ENCODE assay signal across 8 cellular contexts in genomic region chr12:51048601-51049369, GRCh38. TPM values are rescaled to one million over a fixed set of nuclear protein-coding genes. Genes with fewer than 3 reads are reported as not detected.
A peak's percentile ranks its signal among the peaks of the same experiment; 100 is the strongest.
DNase-seq lines count a peak whose midpoint lies in the region; ATAC-seq and TF ChIP-seq lines count a peak whose summit lies in the region.

No MANE protein-coding gene starts in this region.

- H3K27me3 ChIP-seq in GM23248 (replicated peaks; ENCODE audit: insufficient read depth) (no peaks in the 10 kb centered on the region), endodermal cell (ENCODE audit: control insufficient read depth, insufficient read depth, low read length, poor library complexity, severe bottlenecking) (no peaks in the 10 kb centered on the region)

- in situ Hi-C loops in GM23248 (cut with MboI), result loop anchor here (10.0 kb wide), 1 partner anchor 296 kb away; the partner anchor contains the start of gene CELA1

- H2AFZ ChIP-seq in GM23248, result peak overlapping the region; percentile 83

- H3K27ac ChIP-seq in GM23248, result 0 out of 2 replicates have a peak overlapping the region, but pooled peaks have one; percentile 72
- H3K27ac ChIP-seq in RWPE1, result peak overlapping the region; percentile 89
- no peak overlapping the region for H3K27ac ChIP-seq in endodermal cell (ENCODE audit: low read depth, low read length)

- peak overlapping the region; percentile 83 for H3K4me2 ChIP-seq in GM23248 (ENCODE audit: unreplicated experiment)

- H3K4me3 ChIP-seq in GM23248 (peak overlapping the region; percentile 88), endodermal cell (ENCODE audit: low read length) (peak overlapping the region; percentile 93)

- H3K9me3 ChIP-seq in GM23248 (ENCODE audit: low read depth) (no peaks in the 10 kb centered on the region), endodermal cell (ENCODE audit: control insufficient read depth, low read length) (no peaks in the 10 kb centered on the region)

- H3K9me2 ChIP-seq in GM23248 (ENCODE audit: insufficient read depth), result no peaks in the 10 kb centered on the region

- CTCF ChIA-PET in RWPE1 (lab: Yijun Ruan, JAX), result interaction anchor here (0.5 kb wide), 2 partner anchors 24 to 1200 kb away, joined by 3 to 4 read pairs; no protein-coding TSS in a partner anchor

- H3K4me3 Mint-ChIP-seq in endodermal cell (peak overlapping the region; percentile 85), neural crest cell (peak overlapping the region; percentile 97)

- 27% methylated on average over 18 of the region's 18 CpGs for WGBS in GM23248 (ENCODE audit: low coverage in 1 of 2, low lambda C conversion rate in 2 of 2, missing lambda C conversion rate in 2 of 2), 2 experiments
- 46 to 52% methylated on average over 16 of the region's 18 CpGs for WGBS in endodermal cell (ENCODE audit: insufficient coverage in 1 of 2, insufficient read length in 1 of 2), 2 experiments

- peak overlapping the region; percentile 84 for H3K9ac ChIP-seq in GM23248
- peak overlapping the region; percentile 70 for H3K9ac ChIP-seq in endodermal cell (ENCODE audit: extremely low read depth, low read length, poor library complexity, severe bottlenecking)

- TF ChIP-seq CTCF in RWPE1 (conservative IDR thresholded peaks at IDR 0.05; ENCODE audit: low read depth) (no peak), endodermal cell (conservative IDR thresholded peaks at IDR 0.05) (no peak), neural crest cell (conservative IDR thresholded peaks at IDR 0.05) (no peak)

- H3F3A ChIP-seq in GM23248 (ENCODE audit: insufficient read depth), result peaks cover 5% of the 10 kb centered on the region; the same call in 1 of the 2 replicates

- ATAC-seq in GM21526 (IDR thresholded peaks at IDR 0.05; ENCODE audit: low FRiP score, unreplicated experiment), result no peak
- no peak for ATAC-seq in GM19023 (IDR thresholded peaks at IDR 0.05; ENCODE audit: unreplicated experiment)
- ATAC-seq in GM18907 (IDR thresholded peaks at IDR 0.05; ENCODE audit: unreplicated experiment), result no peak

- H3K27ac Mint-ChIP-seq in endodermal cell (peak overlapping the region; percentile 90), neural crest cell (ENCODE audit: unreplicated experiment) (peak overlapping the region; percentile 95)

- H3K36me3 ChIP-seq in GM23248 (ENCODE audit: low read depth) (peaks cover 7% of the 10 kb centered on the region), endodermal cell (ENCODE audit: control insufficient read depth, insufficient read depth, low read length) (peaks cover 16% of the 10 kb centered on the region)

- peak; percentile 38 for DNase-seq in GM23248
- DNase-seq in RWPE1 (ENCODE audit: low spot score), result no peak
- DNase-seq in endodermal cell, result peak; percentile 62
- no peak for DNase-seq in neural crest cell (ENCODE audit: low read depth, low spot score)
- DNase-seq in NCI-H2196 (lab: John Stamatoyannopoulos, UW; ENCODE audit: unreplicated experiment), result no peak

- H4K20me1 ChIP-seq in GM23248 (ENCODE audit: insufficient read depth), result no peaks in the 10 kb centered on the region

- POLR2A ChIA-PET in RWPE1 (lab: Yijun Ruan, JAX; ENCODE audit: low non-redundant PET), result interaction anchor here (0.6 to 1.5 kb wide), 2 partner anchors 11 to 191 kb away, joined by 4 to 11 read pairs; no protein-coding TSS in a partner anchor

- H3K36me3 Mint-ChIP-seq in endodermal cell (ENCODE audit: low read depth) (peaks cover 12% of the 10 kb centered on the region), neural crest cell (ENCODE audit: low read depth) (peaks cover 4% of the 10 kb centered on the region)

- peaks cover 31% of the 10 kb centered on the region for H3K79me2 ChIP-seq in GM23248 (ENCODE audit: insufficient read depth)

- peaks cover 10% of the 10 kb centered on the region for H3K4me1 Mint-ChIP-seq in endodermal cell
- peaks cover 32% of the 10 kb centered on the region for H3K4me1 Mint-ChIP-seq in neural crest cell

- H3K27me3 Mint-ChIP-seq in endodermal cell (ENCODE audit: insufficient read depth) (no peaks in the 10 kb centered on the region), neural crest cell (ENCODE audit: low read depth) (no peaks in the 10 kb centered on the region)

- H3K9me3 Mint-ChIP-seq in endodermal cell (no peaks in the 10 kb centered on the region), neural crest cell (no peaks in the 10 kb centered on the region)

- H3K4me1 ChIP-seq in GM23248 (ENCODE audit: insufficient read depth), result peaks cover 21% of the 10 kb centered on the region
- H3K4me1 ChIP-seq in endodermal cell (ENCODE audit: control insufficient read depth, insufficient read depth, low read length), result no peaks in the 10 kb centered on the region

RNA-seq across cellular contexts. Expression of gene LETMD1, which starts 0.7 kb away (rescaled TPM):
- total RNA-seq in GM23248 (2014; rRNA removed; shearing (Covaris generic)), result 29.8 and 67.5 TPM in 2 replicates
- polyA plus RNA-seq in GM23248 (2016; fragmentation: Nextera tagmentation; extraction: Ambion mirVana), result 14.5 and 16.3 TPM in 2 replicates
- total RNA-seq in endodermal cell (10 to 100 TPM; 34.8 to 40.2 TPM), neural crest cell (43.2 and 44.5 TPM in 2 replicates)
- 49.7 TPM for polyA plus RNA-seq in endodermal cell (2013, experiment 1 of 2)
- polyA plus RNA-seq in endodermal cell (2013, experiment 2 of 2), result 43.7 TPM

RNA-seq across cellular contexts. Expression of gene SLC11A2, which starts 22.6 kb away (rescaled TPM):
- total RNA-seq in GM23248 (2014; rRNA removed; shearing (Covaris generic)), result 16.3 and 22.8 TPM in 2 replicates
- 18.2 and 18.7 TPM in 2 replicates for polyA plus RNA-seq in GM23248 (2016; fragmentation: Nextera tagmentation; extraction: Ambion mirVana)
- total RNA-seq in endodermal cell (10 to 100 TPM; 74.3 to 99.1 TPM), neural crest cell (50.4 and 51.4 TPM in 2 replicates)
- polyA plus RNA-seq in endodermal cell (2013, experiment 1 of 2), result 49.2 TPM
- polyA plus RNA-seq in endodermal cell (2013, experiment 2 of 2), result 46.2 TPM

RNA-seq across cellular contexts. Expression of gene CSRNP2, which starts 34.6 kb away (rescaled TPM):
- 21.4 and 22.0 TPM in 2 replicates for total RNA-seq in GM23248 (2014; rRNA removed; shearing (Covaris generic))
- polyA plus RNA-seq in GM23248 (2016; fragmentation: Nextera tagmentation; extraction: Ambion mirVana), result 13.7 and 15.1 TPM in 2 replicates
- total RNA-seq in endodermal cell (10 to 100 TPM; 45.7 to 52.1 TPM), neural crest cell (54.4 and 55.2 TPM in 2 replicates)
- polyA plus RNA-seq in endodermal cell (2013, experiment 1 of 2), result 34.2 TPM
- 33.4 TPM for polyA plus RNA-seq in endodermal cell (2013, experiment 2 of 2)

Comparison
In these comparisons a context has a peak if more than half of its experiments do, and no peak if none do; other contexts are left out.
1. DNase-seq: peak in GM23248 (single experiment) and endodermal cell (single experiment); none in RWPE1 (single experiment), neural crest cell (single experiment) and NCI-H2196 (single experiment).